In genomic region chr10:84605802-84606201, GRCh38 we compare ENCODE assay signal across 19 cellular contexts.
A peak's percentile ranks its signal among the peaks of the same experiment; 100 is the strongest.
DNase-seq lines count a peak whose midpoint lies in the region; ATAC-seq, FAIRE-seq and TF ChIP-seq lines count a peak whose summit lies in the region.
"Had no signal": no experiment of that assay in that cellular context is flagged by ENCODE, and none has a peak within 500 bp of the region (broad histone marks: within the 10 kb centered on the region; RNA-seq: fewer than 3 reads in every experiment).

No MANE protein-coding gene starts in this region.

- no peaks in the 10 kb centered on the region for H3K9me2 ChIP-seq in GM23248 (ENCODE audit: insufficient read depth)

- H3F3A ChIP-seq in GM23248 (ENCODE audit: insufficient read depth), result no peaks in the 10 kb centered on the region

- no peak overlapping the region for H3K4me2 ChIP-seq in GM23248 (ENCODE audit: unreplicated experiment)
- no peak overlapping the region for H3K4me2 ChIP-seq in trophoblast cell (ENCODE audit: low read length)
- H3K4me2 ChIP-seq: PC-9 had no signal

- H2AFZ ChIP-seq in GM23248 (no peak overlapping the region), trophoblast cell (ENCODE audit: insufficient read depth, low read length, poor library complexity) (no peak overlapping the region)
- H2AFZ ChIP-seq: PC-9 had no signal

- no peak overlapping the region for H3K18ac ChIP-seq in trophoblast cell (ENCODE audit: low read length)

- H3K36me3 ChIP-seq in GM23248 (ENCODE audit: low read depth) (no peaks in the 10 kb centered on the region), bronchial epithelial cell (ENCODE audit: control insufficient read depth, insufficient read depth, low read length) (no peaks in the 10 kb centered on the region), trophoblast cell (ENCODE audit: control insufficient read depth in 1 of 2, insufficient read depth in 2 of 2, low read length in 2 of 2) (no peaks in the 10 kb centered on the region)

- H3K27me3 ChIP-seq in GM23248 (replicated peaks; ENCODE audit: insufficient read depth) (no peaks in the 10 kb centered on the region), bronchial epithelial cell (ENCODE audit: control insufficient read depth, insufficient read depth, low read length) (no peaks in the 10 kb centered on the region), trophoblast cell (ENCODE audit: insufficient read depth, low read length) (peaks cover 14% of the 10 kb centered on the region)

- no peak for FAIRE-seq in bronchial epithelial cell (lab: Jason Lieb, UNC)

- no peak overlapping the region for H2BK12ac ChIP-seq in trophoblast cell (ENCODE audit: low read length)

- H3K9me3 ChIP-seq in GM23248 (ENCODE audit: low read depth) (no peaks in the 10 kb centered on the region), trophoblast cell (ENCODE audit: insufficient read depth, low read depth, low read length) (peaks cover 6% of the 10 kb centered on the region)
- H3K9me3 ChIP-seq: Caco-2 had no signal

- H3K4ac ChIP-seq in trophoblast cell (ENCODE audit: low read depth, low read length), result no peak overlapping the region

- TF ChIP-seq CTCF in bronchial epithelial cell (IDR thresholded peaks at IDR 0.05; ENCODE audit: insufficient read depth, low read length, severe bottlenecking), result no peak

- no peak overlapping the region for H2BK5ac ChIP-seq in trophoblast cell (ENCODE audit: low read depth, low read length, poor library complexity)

- no peak overlapping the region for H4K12ac ChIP-seq in trophoblast cell (ENCODE audit: low read depth, low read length)

- H3K23ac ChIP-seq in trophoblast cell (ENCODE audit: low read length), result no peak overlapping the region

- ATAC-seq in GM21447 (IDR thresholded peaks at IDR 0.05; ENCODE audit: unreplicated experiment), result no peak
- ATAC-seq: Right ventricle myocardium inferior had no signal

- H3K9ac ChIP-seq in GM23248, result no peak overlapping the region
- no peak overlapping the region for H3K9ac ChIP-seq in trophoblast cell (ENCODE audit: low read length)

- no peaks in the 10 kb centered on the region for H4K20me1 ChIP-seq in GM23248 (ENCODE audit: insufficient read depth)

- no peak overlapping the region for H3K4me3 ChIP-seq in GM23248
- no peak overlapping the region for H3K4me3 ChIP-seq in bronchial epithelial cell (ENCODE audit: low read depth, low read length)
- H3K4me3 ChIP-seq in trophoblast cell (ENCODE audit: low read depth, low read length), result no peak overlapping the region
- H3K4me3 ChIP-seq: PC-9 had no signal

- DNase-seq in GM23248 (peak; percentile 42), M059J (ENCODE audit: low read depth) (peak; percentile 23), bronchial epithelial cell (ENCODE audit: low read depth) (peak; percentile 71), trophoblast cell (peak; percentile 76 to 91), GOT3 (lab: John Stamatoyannopoulos, UW) (no peak), DMS79 (lab: John Stamatoyannopoulos, UW) (no peak)
- DNase-seq: ACHN; Caco-2; CD4-positive, CD25-positive, alpha-beta regulatory T cell; DMS153; HFFc6; IMR-90; NCI-H1436; NCI-H2081; NCI-H510A; NCI-H82; PC-9 had no signal

- no peak overlapping the region for H2BK120ac ChIP-seq in trophoblast cell (ENCODE audit: insufficient read depth, low read length, poor library complexity)

- H3K79me2 ChIP-seq in GM23248 (ENCODE audit: insufficient read depth), result no peaks in the 10 kb centered on the region
- H3K79me2 ChIP-seq in trophoblast cell (ENCODE audit: control insufficient read depth, insufficient read depth, low read length, poor library complexity), result no peaks in the 10 kb centered on the region

- H3K27ac ChIP-seq in GM23248, result no peak overlapping the region
- no peak overlapping the region for H3K27ac ChIP-seq in trophoblast cell (ENCODE audit: low read depth, low read length)
- H3K27ac ChIP-seq: PC-9 had no signal

- H3K79me1 ChIP-seq in trophoblast cell (ENCODE audit: low read length), result no peaks in the 10 kb centered on the region

- in situ Hi-C loops in GM23248 (cut with MboI), result no loop called here

- H3K4me1 ChIP-seq in GM23248 (ENCODE audit: insufficient read depth), result no peaks in the 10 kb centered on the region
- H3K4me1 ChIP-seq in trophoblast cell (ENCODE audit: control insufficient read depth in 1 of 2, insufficient read depth in 2 of 2, low read length in 2 of 2), result peaks cover 0 to 3% of the 10 kb centered on the region in 2 experiments
- H3K4me1 ChIP-seq: Caco-2 had no signal

- WGBS in GM23248 (ENCODE audit: low coverage in 1 of 2, low lambda C conversion rate in 2 of 2, missing lambda C conversion rate in 2 of 2), 2 experiments, result 20 to 27% methylated on average over 6 of the region's 6 CpGs
- no CpG with 5 or more reads among the region's 6 CpGs for WGBS in trophoblast cell (ENCODE audit: extremely low coverage, insufficient coverage, insufficient read length)

- H2AK5ac ChIP-seq in trophoblast cell (ENCODE audit: low read length), result no peak overlapping the region

- H4K91ac ChIP-seq in trophoblast cell (ENCODE audit: low read depth, low read length), result no peak overlapping the region

- no peak overlapping the region for H3K14ac ChIP-seq in trophoblast cell (ENCODE audit: low read length)

- no peak overlapping the region for H4K8ac ChIP-seq in trophoblast cell (ENCODE audit: low read depth, low read length)

Comparison
In these comparisons a context has a peak if more than half of its experiments do, and no peak if none do; other contexts are left out.
1. DNase-seq: peak in GM23248 (single experiment), M059J (single experiment), bronchial epithelial cell (single experiment) and trophoblast cell (2 of 2); none in GOT3 (single experiment) and DMS79 (single experiment).